ENCODE assay signal across 10 cellular contexts in the genomic region with DNA sequence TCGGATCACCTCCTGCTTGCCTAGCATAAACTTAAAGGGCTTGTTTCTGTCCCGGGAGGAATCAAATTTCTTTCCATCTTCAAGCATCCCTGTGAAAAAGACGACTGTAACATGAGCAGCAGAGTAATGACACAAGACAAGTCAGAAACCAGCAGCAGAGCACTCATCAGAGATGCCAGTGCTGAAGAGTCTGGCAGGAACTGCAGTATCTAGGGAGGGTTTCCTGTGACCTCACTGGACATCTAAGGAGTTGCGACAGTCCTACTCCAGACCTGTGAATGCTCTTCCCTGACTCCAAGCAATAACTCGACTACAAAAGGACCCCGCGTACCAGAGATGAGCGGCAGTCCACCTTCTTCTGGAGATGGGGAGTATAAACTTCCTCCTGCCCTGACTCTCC. TPM values are rescaled to one million over a fixed set of nuclear protein-coding genes. Genes with fewer than 3 reads are reported as not detected.
DNase-seq lines count a peak whose midpoint lies in the region; ATAC-seq, FAIRE-seq and TF ChIP-seq lines count a peak whose summit lies in the region.
"Had no signal": no experiment of that assay in that cellular context is flagged by ENCODE, and none has a peak within 500 bp of the region (broad histone marks: within the 10 kb centered on the region; RNA-seq: fewer than 3 reads in every experiment).

No MANE protein-coding gene starts in this region.

- H3K4me3 ChIP-seq in OCI-LY3 (ENCODE audit: low read length), result no peak overlapping the region
- no peak overlapping the region for H3K4me3 ChIP-seq in esophagus squamous epithelium
- H3K4me3 ChIP-seq in psoas muscle, result no peak overlapping the region

- intact Hi-C loops in esophagus squamous epithelium (cut with DNase I) (no loop called here), psoas muscle (cut with DNase I) (no loop called here)

- H3K9me3 ChIP-seq in OCI-LY3 (ENCODE audit: insufficient read depth, low read length) (no peaks in the 10 kb centered on the region), esophagus squamous epithelium (no peaks in the 10 kb centered on the region), psoas muscle (no peaks in the 10 kb centered on the region)

- H4K20me1 ChIP-seq in OCI-LY3 (ENCODE audit: insufficient read depth, low read length), result peaks cover 61% of the 10 kb centered on the region

- ATAC-seq in psoas muscle, result peak; percentile 86 to 93 (median 88)

- no peak overlapping the region for H3K9ac ChIP-seq in OCI-LY3 (ENCODE audit: low read length)

- H3K4me1 ChIP-seq in OCI-LY3 (ENCODE audit: low read length) (peaks cover 34% of the 10 kb centered on the region), esophagus squamous epithelium (peaks cover 4 to 99% (median 34%) of the 10 kb centered on the region in 3 donors), psoas muscle (peaks cover 73% of the 10 kb centered on the region)

- 55 to 62% methylated on average over 8 of the region's 8 CpGs for WGBS in esophagus squamous epithelium, 2 donors
- 20 to 31% (median 22%) methylated on average over 8 of the region's 8 CpGs for WGBS in psoas muscle, 3 donors

- TF ChIP-seq CTCF in OCI-LY3 (IDR thresholded peaks at IDR 0.05; ENCODE audit: low read depth, low read length), result no peak
- TF ChIP-seq CTCF in esophagus squamous epithelium (IDR thresholded peaks at IDR 0.05), result no peak
- no peak for TF ChIP-seq CTCF in psoas muscle (IDR thresholded peaks at IDR 0.05)

- H2AFZ ChIP-seq in OCI-LY3 (ENCODE audit: low read depth, low read length), result no peak overlapping the region

- TF ChIP-seq POLR2A in esophagus squamous epithelium (IDR thresholded peaks at IDR 0.05) (no peak), GM12891 (IDR thresholded peaks at IDR 0.05; ENCODE audit: low read depth, low read length) (no peak)

- peak; percentile 49 for DNase-seq in NCI-H2107 treated with DMSO at 0.1 percent for 48 hours (lab: John Stamatoyannopoulos, UW; ENCODE audit: unreplicated experiment)
- no peak for DNase-seq in NCI-H2107 (lab: John Stamatoyannopoulos, UW)
- no peak for DNase-seq in esophagus squamous epithelium (lab: John Stamatoyannopoulos, UW)
- no peak for DNase-seq in psoas muscle
- DNase-seq in NCI-H1694 treated with DMSO at 0.1 percent for 48 hours (lab: John Stamatoyannopoulos, UW), result no peak
- DNase-seq in GM12891 (ENCODE audit: insufficient read length, low spot score), result no peak
- no peak for DNase-seq in RCC 7860 (ENCODE audit: low spot score)
- DNase-seq: stimulated activated CD4-positive, alpha-beta T cell treated with anti-CD3 and anti-CD28 coated beads, Interleukin-2, amount 100 ng/mL, for 48 hours had no signal

- H3K36me3 ChIP-seq in OCI-LY3 (replicated peaks; ENCODE audit: low read depth, low read length) (peaks cover 38% of the 10 kb centered on the region), esophagus squamous epithelium (peaks cover 0 to 49% (median 0%) of the 10 kb centered on the region in 3 donors), psoas muscle (ENCODE audit: insufficient read depth in 1 of 2, low read depth in 1 of 2) (peaks cover 3 to 39% of the 10 kb centered on the region in 2 donors)

- H3K4me2 ChIP-seq in OCI-LY3 (ENCODE audit: low read length), result no peak overlapping the region

- H3K79me2 ChIP-seq in OCI-LY3 (ENCODE audit: low read length), result peaks cover 79% of the 10 kb centered on the region

- FAIRE-seq in GM12891 (lab: Jason Lieb, UNC), result no peak
- no peak for FAIRE-seq in RCC 7860 (lab: Jason Lieb, UNC)

- peak overlapping the region; percentile 41; the same call in 1 of the 2 replicates for H3K27ac ChIP-seq in OCI-LY3 (ENCODE audit: low read length)
- H3K27ac ChIP-seq in esophagus squamous epithelium, result peak overlapping the region in 3 of 4 donors; percentile 3 to 33 (median 17)
- peak overlapping the region; percentile 56 for H3K27ac ChIP-seq in psoas muscle
- H3K27ac ChIP-seq: 22Rv1 had no signal

- no peaks in the 10 kb centered on the region for H3K27me3 ChIP-seq in OCI-LY3 (ENCODE audit: low read depth, low read length)
- no peaks in the 10 kb centered on the region for H3K27me3 ChIP-seq in esophagus squamous epithelium
- no peaks in the 10 kb centered on the region for H3K27me3 ChIP-seq in psoas muscle (ENCODE audit: insufficient read depth in 3 of 3, low read length in 2 of 3)

TF ChIP-seq in GM12891, 5 proteins besides CTCF, POLR2A, EP300 and RAD21:
- no peak for TF ChIP-seq POLR2AphosphoS5 (IDR thresholded peaks at IDR 0.05; ENCODE audit: low read depth, low read length)
- TF ChIP-seq TAF1 (IDR thresholded peaks at IDR 0.05; ENCODE audit: low read depth, low read length), result no peak
- TF ChIP-seq PAX5 (IDR thresholded peaks at IDR 0.05; ENCODE audit: insufficient read depth, low read length, severe bottlenecking), result no peak
- no peak for TF ChIP-seq SPI1 (IDR thresholded peaks at IDR 0.05; ENCODE audit: low read depth, low read length)
- TF ChIP-seq POU2F2 (IDR thresholded peaks at IDR 0.05; ENCODE audit: low read depth, low read length), result no peak

RNA-seq across cellular contexts. Expression of gene FKBP1A, which starts 17.3 kb away (rescaled TPM):
- total RNA-seq in esophagus squamous epithelium (100 to 1,000 TPM in 3 of 4 donors, 10 to 100 TPM in 1; 76.2 to 132 (median 102) TPM), psoas muscle (100 to 1,000 TPM in 2 of 4 donors, 10 to 100 TPM in 2; 78.4 to 166 (median 98.2) TPM)
- polyA plus RNA-seq in psoas muscle, result 100 to 1,000 TPM in 2 of 3 donors, 10 to 100 TPM in 1; 86.8 to 503 (median 141) TPM
- polyA plus RNA-seq in GM12891 (2012; ENCODE audit: low read depth, missing spikeins), result 221 TPM

RNA-seq across cellular contexts. Expression of gene SDCBP2, which starts 46.6 kb away (rescaled TPM):
- total RNA-seq in esophagus squamous epithelium (100 to 1,000 TPM in 3 of 4 donors, 10 to 100 TPM in 1; 90.2 to 175 (median 134) TPM), psoas muscle (1 to 10 TPM; 1.6 to 3.2 (median 1.9) TPM)
- polyA plus RNA-seq in psoas muscle, result 10 to 100 TPM in 1 of 3 donors, 1 to 10 TPM in 2; 1.9 to 10.5 (median 2.2) TPM
- polyA plus RNA-seq in GM12891 (2012; ENCODE audit: low read depth, missing spikeins), result 0.77 TPM

Comparison
In these comparisons a context has a peak if more than half of its experiments do, and no peak if none do; other contexts are left out.
1. RNA of gene SDCBP2, which starts 46.6 kb away (total RNA-seq): 90.2 to 175 TPM in esophagus squamous epithelium; 1.6 to 3.2 TPM in psoas muscle; every median in the first group is over 10 times any median in the second.
2. Peak in every context shown above with its lines, with median percentiles within 50 percentile points of each other: H3K27ac ChIP-seq.